Comparison of ENCODE assay signal across 18 cellular contexts in the genomic region with DNA sequence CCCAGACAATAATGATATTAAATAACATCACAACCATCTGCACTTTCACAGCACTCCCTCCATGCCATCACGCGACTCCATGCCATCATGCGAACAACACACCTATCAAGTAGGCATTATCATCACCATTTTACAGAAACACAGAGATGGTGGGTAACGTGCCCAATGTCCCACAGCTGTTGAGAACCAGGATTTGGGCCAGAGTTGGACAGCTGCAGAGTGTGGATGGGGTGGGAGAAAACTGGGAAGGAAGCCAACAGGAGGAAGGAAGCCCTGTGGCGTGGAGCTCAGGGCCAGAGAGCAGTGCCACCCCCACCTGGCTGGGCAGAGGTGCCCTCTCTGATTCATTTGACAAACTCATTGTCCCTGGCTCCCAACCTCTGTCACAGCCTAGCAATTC. TPM values are rescaled to one million over a fixed set of nuclear protein-coding genes. Genes with fewer than 3 reads are reported as not detected.
A peak's percentile ranks its signal among the peaks of the same experiment; 100 is the strongest.
DNase-seq lines count a peak whose midpoint lies in the region; ATAC-seq and TF ChIP-seq lines count a peak whose summit lies in the region.
"Had no signal": no experiment of that assay in that cellular context is flagged by ENCODE, and none has a peak within 500 bp of the region (broad histone marks: within the 10 kb centered on the region; RNA-seq: fewer than 3 reads in every experiment).

No MANE protein-coding gene starts in this region.

- H3K4me3 Mint-ChIP-seq in endothelial cell (ENCODE audit: unreplicated experiment): no peak overlapping the region
- H3K4me3 Mint-ChIP-seq in activated CD4-positive, alpha-beta memory T cell treated with anti-CD3 and anti-CD28 coated beads for 36 hours: no peak overlapping the region
- H3K4me3 Mint-ChIP-seq: HFFc6 had no signal

- POLR2A ChIA-PET in activated CD4-positive, alpha-beta memory T cell treated with anti-CD3 and anti-CD28 coated beads for 36 hours (lab: Charles Lee): no interaction called here

- H3K9ac ChIP-seq in rectal smooth muscle tissue (ENCODE audit: low read length): no peak overlapping the region

- H3K9me3 ChIP-seq in right cardiac atrium (ENCODE audit: control insufficient read depth, low read length): no peaks in the 10 kb centered on the region
- no peaks in the 10 kb centered on the region for H3K9me3 ChIP-seq in spleen
- H3K9me3 ChIP-seq: A549 had no signal

- H3K36me3 Mint-ChIP-seq in endothelial cell (ENCODE audit: low read depth, unreplicated experiment): peaks cover 5% of the 10 kb centered on the region
- H3K36me3 Mint-ChIP-seq in activated CD4-positive, alpha-beta memory T cell treated with anti-CD3 and anti-CD28 coated beads for 36 hours: no peaks in the 10 kb centered on the region

- intact Hi-C loops in right cardiac atrium (cut with DNase I) (loop anchor here in 1 of 4 donors (5.0 kb wide), 1 partner anchor 66 kb away; no protein-coding TSS in a partner anchor), left cardiac atrium (cut with DNase I) (loop anchor here in 1 of 2 donors (5.0 kb wide), 1 partner anchor 36 kb away; no protein-coding TSS in a partner anchor), spleen (cut with DNase I; ENCODE audit: low total_unique reads) (no loop called here)
- intact Hi-C loops in activated CD4-positive, alpha-beta memory T cell treated with anti-CD3 and anti-CD28 coated beads for 36 hours (cut with micrococcal nuclease): no loop called here

- H3K36me3 ChIP-seq in rectal smooth muscle tissue (ENCODE audit: control insufficient read depth, insufficient read depth, low read length): peaks cover 2% of the 10 kb centered on the region
- no peaks in the 10 kb centered on the region for H3K36me3 ChIP-seq in spleen

- no peaks in the 10 kb centered on the region for H3K9me3 Mint-ChIP-seq in endothelial cell (ENCODE audit: unreplicated experiment)
- no peaks in the 10 kb centered on the region for H3K9me3 Mint-ChIP-seq in activated CD4-positive, alpha-beta memory T cell treated with anti-CD3 and anti-CD28 coated beads for 36 hours
- H3K9me3 Mint-ChIP-seq: HFFc6 had no signal

- H3K27me3 Mint-ChIP-seq in endothelial cell (ENCODE audit: unreplicated experiment): peaks cover 3% of the 10 kb centered on the region
- peaks cover 8% of the 10 kb centered on the region for H3K27me3 Mint-ChIP-seq in activated CD4-positive, alpha-beta memory T cell treated with anti-CD3 and anti-CD28 coated beads for 36 hours

- ATAC-seq in right cardiac atrium (no peak), left cardiac atrium (no peak)
- ATAC-seq: A549, Panc1 had no signal

- peaks cover 12% of the 10 kb centered on the region for H3K4me1 ChIP-seq in right cardiac atrium (ENCODE audit: control insufficient read depth, insufficient read depth, low read length)
- H3K4me1 ChIP-seq in rectal smooth muscle tissue (ENCODE audit: control insufficient read depth, insufficient read depth, low read length): peaks cover 55% of the 10 kb centered on the region
- peaks cover 0 to 2% (median 0%) of the 10 kb centered on the region in 6 donors for H3K4me1 ChIP-seq in spleen
- H3K4me1 ChIP-seq: A549 had no signal

- H3K27ac ChIP-seq in right cardiac atrium (ENCODE audit: low read length) (peak overlapping the region; percentile 65), rectal smooth muscle tissue (ENCODE audit: low read depth, low read length) (peak overlapping the region; percentile 90), spleen (no peak overlapping the region)
- H3K27ac ChIP-seq: A549 had no signal

- DNase-seq in right cardiac atrium (no peak), left cardiac atrium (no peak), endothelial cell (ENCODE audit: low spot score) (no peak), spleen (no peak), GM19238 (ENCODE audit: insufficient read length, low spot score) (no peak), NCI-H146 (lab: John Stamatoyannopoulos, UW) (no peak)
- no peak for DNase-seq in activated CD4-positive, alpha-beta memory T cell treated with anti-CD3 and anti-CD28 coated beads for 36 hours
- DNase-seq: C1 segment of cervical spinal cord, DND-41, HFFc6, NCI-H1417 treated with DMSO at 0.1 percent for 48 hours, NCI-H2029, NCI-H2171, NCI-H526 treated with DMSO at 0.1 percent for 48 hours had no signal

- peak overlapping the region; percentile 54 for H3K27ac Mint-ChIP-seq in endothelial cell (ENCODE audit: unreplicated experiment)
- no peak overlapping the region for H3K27ac Mint-ChIP-seq in activated CD4-positive, alpha-beta memory T cell treated with anti-CD3 and anti-CD28 coated beads for 36 hours
- H3K27ac Mint-ChIP-seq: HFFc6 had no signal

- WGBS in right cardiac atrium: 73% methylated on average over 5 of the region's 5 CpGs
- WGBS in spleen, 5 donors: 71 to 79% (median 78%) methylated on average over 5 of the region's 5 CpGs

- H3K4me3 ChIP-seq in right cardiac atrium (ENCODE audit: low read length) (no peak overlapping the region), rectal smooth muscle tissue (ENCODE audit: low read length) (no peak overlapping the region), spleen (no peak overlapping the region)
- H3K4me3 ChIP-seq: A549 had no signal

- no peak for TF ChIP-seq POLR2A in spleen (IDR thresholded peaks at IDR 0.05)

- H3K27me3 ChIP-seq in right cardiac atrium (ENCODE audit: control insufficient read depth, insufficient read depth) (no peaks in the 10 kb centered on the region), rectal smooth muscle tissue (ENCODE audit: control insufficient read depth, insufficient read depth, low read length) (no peaks in the 10 kb centered on the region), spleen (replicated peaks in 1 of 7) (peaks cover 0 to 4% (median 0%) of the 10 kb centered on the region in 7 donors)

- TF ChIP-seq CTCF in endothelial cell (IDR thresholded peaks at IDR 0.05; ENCODE audit: unreplicated experiment) (no peak), spleen (IDR thresholded peaks at IDR 0.05 in 8 of 11, conservative IDR thresholded peaks at IDR 0.05 in 3 of 11) (no peak)

- H3K4me1 Mint-ChIP-seq in endothelial cell (ENCODE audit: unreplicated experiment): peaks cover 4% of the 10 kb centered on the region
- H3K4me1 Mint-ChIP-seq in activated CD4-positive, alpha-beta memory T cell treated with anti-CD3 and anti-CD28 coated beads for 36 hours (ENCODE audit: low read depth): no peaks in the 10 kb centered on the region

- CTCF ChIA-PET in activated CD4-positive, alpha-beta memory T cell treated with anti-CD3 and anti-CD28 coated beads for 36 hours (lab: Charles Lee): interaction anchor here (1.1 kb wide), 1 partner anchor 18 kb away, joined by 4 read pairs; no protein-coding TSS in a partner anchor

RNA-seq across cellular contexts. Expression of a gene that starts 29.0 kb away (rescaled TPM):
- total RNA-seq in right cardiac atrium (100 to 1,000 TPM; 380 to 503 (median 388) TPM), left cardiac atrium (100 to 1,000 TPM; 312 to 403 TPM), endothelial cell (ENCODE audit: unreplicated experiment) (24.0 TPM), spleen (1 to 10 TPM; 1.2 to 6.0 (median 3.3) TPM)
- polyA plus RNA-seq in right cardiac atrium (392 TPM), spleen (1 to 10 TPM; 1.0 to 3.0 (median 1.2) TPM)
- total RNA-seq in activated CD4-positive, alpha-beta memory T cell treated with anti-CD3 and anti-CD28 coated beads for 36 hours: under 1 TPM in 1 of 2 experiments, not detected in 1; 0.12 TPM
- total RNA-seq: HT-29 had no signal

Comparison
In these comparisons a context has a peak if more than half of its experiments do, and no peak if none do; other contexts are left out.
1. H3K27ac ChIP-seq: peak in right cardiac atrium (single experiment) and rectal smooth muscle tissue (single experiment); none in spleen (0 of 8).
2. RNA of a gene that starts 29.0 kb away (total RNA-seq): 312 to 403 TPM in left cardiac atrium and 380 to 503 TPM in right cardiac atrium; 24.0 TPM in endothelial cell (single experiment), 1.2 to 6.0 TPM in spleen and 0.12 TPM in activated CD4-positive, alpha-beta memory T cell treated with anti-CD3 and anti-CD28 coated beads for 36 hours; every median in the first group is over 10 times any median in the second.